1 cellular context compared by ENCODE assay signal in the genomic region with DNA sequence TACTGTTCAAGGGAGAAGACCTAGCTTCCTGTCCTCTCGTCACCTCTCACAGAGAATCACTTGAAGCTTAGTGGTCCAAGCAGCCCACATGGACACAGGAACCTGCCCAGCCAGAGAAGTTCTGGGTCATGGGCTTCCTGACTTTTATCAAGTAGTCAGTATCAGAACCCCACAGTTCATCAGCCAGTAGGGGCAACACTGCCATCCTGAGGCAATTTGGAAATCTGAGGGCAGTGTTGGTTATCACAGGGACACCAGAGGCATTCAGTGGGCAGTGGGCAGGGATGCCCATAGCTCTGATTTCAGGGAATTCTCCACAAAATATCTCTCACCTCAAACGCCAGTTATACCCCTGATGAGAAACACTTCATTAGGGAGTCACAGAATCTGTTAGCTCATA.
TF ChIP-seq lines count a peak whose summit lies in the region.

No MANE protein-coding gene starts in this region.

TF ChIP-seq in HepG2, 621 proteins besides CTCF, POLR2A, EP300 and RAD21 (continued from another document):
- TF ChIP-seq ZNF609 (CRISPR knock-in tag; IDR thresholded peaks at IDR 0.05; ENCODE audit: borderline replicate concordance): no peak
- TF ChIP-seq ZNF343 (CRISPR knock-in tag; IDR thresholded peaks at IDR 0.05): no peak
